Comparison of ENCODE assay signal across 7 cellular contexts in the genomic region with DNA sequence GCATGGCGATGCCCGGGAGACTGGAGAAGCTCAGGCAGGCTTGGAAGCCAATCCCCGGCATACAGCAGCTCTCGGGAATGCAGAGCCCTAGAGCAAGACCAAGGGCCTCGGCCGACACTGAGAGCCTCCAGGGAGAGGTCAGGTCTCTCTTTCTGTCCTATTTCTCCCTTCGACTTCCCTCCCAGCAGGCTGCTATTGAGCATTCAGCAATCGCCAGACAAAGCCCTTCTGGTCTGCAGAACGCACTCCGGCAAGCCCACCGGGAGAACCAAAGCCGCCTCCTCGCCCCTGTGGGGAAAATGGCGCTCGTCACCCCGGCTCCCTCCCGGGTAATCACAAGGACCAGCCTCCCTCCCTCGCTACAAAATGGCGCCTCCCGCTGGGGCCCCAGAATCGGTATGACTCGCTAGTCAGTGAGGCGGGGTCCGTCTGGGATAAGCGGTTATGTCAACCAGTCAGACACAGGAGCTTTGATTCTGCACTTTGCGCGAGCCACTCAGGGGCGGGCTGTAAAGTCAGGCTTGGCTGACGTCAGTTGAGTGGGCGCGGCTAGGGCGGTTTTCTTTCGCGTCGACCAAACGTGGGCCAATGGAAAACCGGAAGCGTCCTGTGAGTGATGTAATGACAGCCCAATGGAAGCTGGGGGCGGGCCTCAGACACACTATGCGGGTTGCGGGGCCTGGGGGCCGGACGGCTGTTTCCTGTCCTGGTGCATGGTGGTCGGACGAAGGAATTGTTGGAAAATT. TPM values are rescaled to one million over a fixed set of nuclear protein-coding genes. Genes with fewer than 3 reads are reported as not detected.
DNase-seq lines count a peak whose midpoint lies in the region; ATAC-seq and TF ChIP-seq lines count a peak whose summit lies in the region.

ZNF143 (plus strand) TSS at position 691 of the 746 bp plus-strand sequence. CDS start 10,297 bp downstream, outside the sequence.

- TF ChIP-seq CTCF in hepatocyte (IDR thresholded peaks at IDR 0.05; ENCODE audit: poor library complexity): no peak

- H3K4me1 ChIP-seq in hepatocyte (ENCODE audit: insufficient read depth): peaks cover 13% of the 10 kb centered on the region

- H3K9me2 ChIP-seq in hepatocyte (replicated peaks; ENCODE audit: insufficient read depth): no peaks in the 10 kb centered on the region

- DNase-seq in NCI-H2081 (lab: John Stamatoyannopoulos, UW) (peak; percentile 100), T1000 (lab: John Stamatoyannopoulos, UW) (peak; percentile 98), astrocyte of the hippocampus (ENCODE audit: low read depth, low spot score) (peak; percentile 100), hepatocyte (ENCODE audit: low spot score) (peak; percentile 100), renal cortical epithelial cell (ENCODE audit: low read depth) (peak; percentile 99)

- peak within 1 kb of the TSS; percentile 45 for H2AFZ ChIP-seq in hepatocyte

- H4K20me1 ChIP-seq in hepatocyte (ENCODE audit: insufficient read depth, poor library complexity, severe bottlenecking): no peaks in the 10 kb centered on the region

- under 1% methylated on average over 45 of the region's 45 CpGs for WGBS in hepatocyte (ENCODE audit: low lambda C conversion rate, missing lambda C conversion rate)

- H3K27me3 ChIP-seq in hepatocyte: no peaks in the 10 kb centered on the region

- ATAC-seq in GM18508 (IDR thresholded peaks at IDR 0.05; ENCODE audit: insufficient read depth, unreplicated experiment) (peak; percentile 80), HG03025 (IDR thresholded peaks at IDR 0.05; ENCODE audit: low FRiP score, unreplicated experiment) (peak; percentile 83)

- H3K27ac ChIP-seq in hepatocyte: peak within 1 kb of the TSS; percentile 99

- no peaks in the 10 kb centered on the region for H3K9me3 ChIP-seq in hepatocyte (ENCODE audit: low read depth)

- H3K4me2 ChIP-seq in hepatocyte: peak within 1 kb of the TSS; percentile 82

- no peaks in the 10 kb centered on the region for H3K36me3 ChIP-seq in hepatocyte (replicated peaks; ENCODE audit: insufficient read depth, low read depth)

- H3K4me3 ChIP-seq in hepatocyte: peak within 1 kb of the TSS; percentile 63

- peaks cover 52% of the 10 kb centered on the region for H3K79me2 ChIP-seq in hepatocyte

RNA-seq across cellular contexts. Expression of gene ZNF143, which starts in this region (rescaled TPM):
- total RNA-seq in hepatocyte (36.1 and 47.1 TPM in 2 replicates), renal cortical epithelial cell (25.5 and 40.0 TPM in 2 replicates)
- 20.9 and 21.8 TPM in 2 replicates for polyA plus RNA-seq in hepatocyte

Comparison
In these comparisons a context has a peak if more than half of its experiments do, and no peak if none do; other contexts are left out.
1. Peak in every context shown above with its lines: DNase-seq, ATAC-seq, H3K4me3 ChIP-seq and H3K27ac ChIP-seq.